Comparison of ENCODE assay signal across 16 cellular contexts in the genomic region with DNA sequence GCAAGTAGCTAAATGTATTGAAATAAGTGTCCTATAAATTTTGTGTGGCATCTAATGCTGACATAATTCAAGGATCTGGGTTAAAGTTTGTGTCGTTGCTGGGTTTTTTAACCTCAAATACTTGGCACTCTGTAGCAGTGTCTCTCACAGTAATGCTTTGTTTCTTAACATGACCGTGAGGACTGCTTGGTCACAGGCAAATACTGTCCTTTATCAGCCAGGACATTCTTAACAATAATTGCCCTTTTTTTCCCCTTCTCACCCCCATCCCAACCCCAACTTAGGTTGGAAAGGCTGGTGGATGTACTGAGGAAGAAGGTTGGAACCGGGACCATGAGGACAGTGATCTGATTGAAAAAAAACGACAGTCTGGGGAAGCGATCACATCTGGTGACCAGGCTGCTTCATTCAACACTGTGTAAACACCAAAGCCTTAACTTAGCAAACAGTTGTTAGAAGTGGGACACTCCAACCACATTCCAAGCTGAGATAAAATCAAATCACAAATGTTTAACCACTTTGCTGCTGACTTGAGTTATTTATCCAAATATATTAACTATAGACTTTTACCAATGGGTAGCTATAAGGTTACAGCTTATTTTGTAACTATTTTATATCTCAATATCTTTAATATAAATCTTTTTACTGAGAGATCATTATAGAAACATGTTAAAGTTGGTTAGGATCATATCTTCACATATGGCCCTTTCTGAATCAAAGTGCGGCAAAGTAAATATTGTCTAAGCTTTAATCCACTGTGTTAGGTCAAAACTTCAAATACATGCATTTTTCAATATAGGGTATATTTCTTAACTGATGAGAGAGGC. TPM values are rescaled to one million over a fixed set of nuclear protein-coding genes. Genes with fewer than 3 reads are reported as not detected.
DNase-seq lines count a peak whose midpoint lies in the region; ATAC-seq, FAIRE-seq and TF ChIP-seq lines count a peak whose summit lies in the region.
"Had no signal": no experiment of that assay in that cellular context is flagged by ENCODE, and none has a peak within 500 bp of the region (broad histone marks: within the 10 kb centered on the region; RNA-seq: fewer than 3 reads in every experiment).

No MANE protein-coding gene starts in this region.

- no peaks in the 10 kb centered on the region for H3K36me3 Mint-ChIP-seq in endodermal cell (ENCODE audit: low read depth)

- H3K4me3 Mint-ChIP-seq in endodermal cell = peak overlapping the region; percentile 40

- WGBS in endodermal cell (ENCODE audit: insufficient coverage in 1 of 2, insufficient read length in 1 of 2), 2 experiments = 76 to 94% methylated on average over 3 to 6 of the region's 6 CpGs
- 44 to 54% (median 53%) methylated on average over 6 of the region's 6 CpGs for WGBS in small intestine, 3 donors

- H3K4me1 ChIP-seq in endodermal cell (ENCODE audit: control insufficient read depth, insufficient read depth, low read length) = peaks cover 5% of the 10 kb centered on the region
- H3K4me1 ChIP-seq in osteoblast (ENCODE audit: insufficient read depth, low read length) = peaks cover 6% of the 10 kb centered on the region
- no peaks in the 10 kb centered on the region for H3K4me1 ChIP-seq in small intestine (ENCODE audit: control insufficient read depth in 2 of 2, insufficient read depth in 1 of 2, low read depth in 1 of 2, low read length in 1 of 2)

- no peak for ATAC-seq in GM18867 (IDR thresholded peaks at IDR 0.05; ENCODE audit: unreplicated experiment)
- ATAC-seq: activated CD4-positive, CD25-positive, alpha-beta regulatory T cell treated with anti-CD3 and anti-CD28 coated beads, Interleukin-2, amount 50 U/mL, for 24 hours had no signal

- H4K20me1 ChIP-seq in osteoblast (ENCODE audit: insufficient read depth, low read length) = no peaks in the 10 kb centered on the region

- H3K27me3 ChIP-seq in endodermal cell (ENCODE audit: control insufficient read depth, insufficient read depth, low read length, poor library complexity, severe bottlenecking) (no peaks in the 10 kb centered on the region), osteoblast (ENCODE audit: insufficient read depth, low read length) (no peaks in the 10 kb centered on the region), small intestine (ENCODE audit: control insufficient read depth in 2 of 2, insufficient read depth in 2 of 2, low read length in 2 of 2) (no peaks in the 10 kb centered on the region)
- H3K27me3 ChIP-seq: stomach had no signal

- FAIRE-seq in small intestine (lab: Jason Lieb, UNC) = no peak
- FAIRE-seq: G401.6 had no signal

- H3K36me3 ChIP-seq in endodermal cell (ENCODE audit: control insufficient read depth, insufficient read depth, low read length) = no peaks in the 10 kb centered on the region
- H3K36me3 ChIP-seq in osteoblast (ENCODE audit: insufficient read depth, low read length) = no peaks in the 10 kb centered on the region
- H3K36me3 ChIP-seq in small intestine (ENCODE audit: control insufficient read depth in 2 of 2, insufficient read depth in 2 of 2, low read length in 2 of 2) = no peaks in the 10 kb centered on the region
- H3K36me3 ChIP-seq: stomach had no signal

- no peak overlapping the region for H3K27ac ChIP-seq in endodermal cell (ENCODE audit: low read depth, low read length)
- H3K27ac ChIP-seq in osteoblast (ENCODE audit: low read depth, low read length) = no peak overlapping the region
- no peak overlapping the region for H3K27ac ChIP-seq in small intestine (ENCODE audit: low read depth in 1 of 2, low read length in 1 of 2)
- H3K27ac ChIP-seq: coronary artery had no signal

- peak overlapping the region; percentile 96 for H3K27ac Mint-ChIP-seq in endodermal cell

- H3K27me3 Mint-ChIP-seq in endodermal cell (ENCODE audit: insufficient read depth) = no peaks in the 10 kb centered on the region

- peak overlapping the region; percentile 50 for H3K9ac ChIP-seq in endodermal cell (ENCODE audit: extremely low read depth, low read length, poor library complexity, severe bottlenecking)

- peak overlapping the region; percentile 34 for H3K4me2 ChIP-seq in osteoblast (ENCODE audit: insufficient read depth, low read length)

- TF ChIP-seq CTCF in endodermal cell (conservative IDR thresholded peaks at IDR 0.05) (no peak), osteoblast (IDR thresholded peaks at IDR 0.05; ENCODE audit: extremely low read depth, low read depth, low read length) (no peak)

- peaks cover 5% of the 10 kb centered on the region for H3K4me1 Mint-ChIP-seq in endodermal cell

- DNase-seq in EL = peak; percentile 43
- peak; percentile 68 for DNase-seq in NCI-H146 (lab: John Stamatoyannopoulos, UW)
- DNase-seq in endodermal cell = peak; percentile 46
- no peak for DNase-seq in osteoblast (ENCODE audit: insufficient read length, low spot score, missing footprints)
- no peak for DNase-seq in small intestine
- no peak for DNase-seq in NCI-H1436 treated with DMSO at 0.1 percent for 48 hours (lab: John Stamatoyannopoulos, UW)
- DNase-seq in stimulated activated CD4-positive, alpha-beta T cell treated with anti-CD3 and anti-CD28 coated beads, Interleukin-12 subunit alpha, Interleukin-12 subunit beta, amount 100 ng/mL, for 4 hours = no peak
- DNase-seq: activated gamma-delta T cell; GOT3; Right ventricle myocardium superior; stimulated activated CD4-positive, alpha-beta T cell treated with anti-CD3 and anti-CD28 coated beads, Interleukin-15, amount 100 ng/mL, for 24 hours; stomach had no signal

- peaks cover under 1% of the 10 kb centered on the region for H3K9me3 Mint-ChIP-seq in endodermal cell

- no peaks in the 10 kb centered on the region for H3K79me2 ChIP-seq in osteoblast (ENCODE audit: insufficient read depth, low read length)

- H2AFZ ChIP-seq in osteoblast (ENCODE audit: low read length) = peak overlapping the region; percentile 40

- H3K9me3 ChIP-seq in endodermal cell (ENCODE audit: control insufficient read depth, low read length) = no peaks in the 10 kb centered on the region
- no peaks in the 10 kb centered on the region for H3K9me3 ChIP-seq in osteoblast (ENCODE audit: low read depth, low read length)
- H3K9me3 ChIP-seq in small intestine (ENCODE audit: control insufficient read depth, low read depth) = no peaks in the 10 kb centered on the region
- H3K9me3 ChIP-seq: stomach had no signal

- H3K4me3 ChIP-seq in endodermal cell (ENCODE audit: low read length) (peak overlapping the region; percentile 42), osteoblast (ENCODE audit: insufficient read depth, low read length) (peak overlapping the region; percentile 38), small intestine (ENCODE audit: low read depth in 1 of 2, low read length in 2 of 2) (no peak overlapping the region)
- H3K4me3 ChIP-seq: coronary artery, stomach had no signal

RNA-seq across cellular contexts. Expression of a gene that starts 48.2 kb away (rescaled TPM):
- total RNA-seq in endodermal cell (10 to 100 TPM; 41.2 to 51.4 TPM), osteoblast (0.36 TPM in 1 of 2 replicates, not detected in the other)
- 4.0 TPM for polyA plus RNA-seq in endodermal cell (2013, experiment 1 of 2)
- 3.4 TPM for polyA plus RNA-seq in endodermal cell (2013, experiment 2 of 2)
- 10 to 100 TPM in 2 of 3 donors, 1 to 10 TPM in 1; 8.4 to 11.9 (median 10.9) TPM for polyA plus RNA-seq in small intestine
- total RNA-seq: Right ventricle myocardium superior had no signal

RNA-seq across cellular contexts. Expression of a gene that starts 48.6 kb away (rescaled TPM):
- total RNA-seq in endodermal cell (10 to 100 TPM in 1 of 2 donors, 1 to 10 TPM in 1; 8.1 to 11.0 TPM), osteoblast (under 0.01 TPM in 2 replicates)
- 0.50 TPM for polyA plus RNA-seq in endodermal cell (2013, experiment 1 of 2)
- 0.54 TPM for polyA plus RNA-seq in endodermal cell (2013, experiment 2 of 2)
- under 1 TPM; 0.22 to 0.54 (median 0.54) TPM for polyA plus RNA-seq in small intestine
- total RNA-seq: Right ventricle myocardium superior had no signal

Comparison
In these comparisons a context has a peak if more than half of its experiments do, and no peak if none do; other contexts are left out.
1. DNase-seq: peak in EL (single experiment), NCI-H146 (single experiment) and endodermal cell (single experiment); none in osteoblast (single experiment), small intestine (single experiment), NCI-H1436 treated with DMSO at 0.1 percent for 48 hours (single experiment) and stimulated activated CD4-positive, alpha-beta T cell treated with anti-CD3 and anti-CD28 coated beads, Interleukin-12 subunit alpha, Interleukin-12 subunit beta, amount 100 ng/mL, for 4 hours (single experiment).
2. H3K4me3 ChIP-seq: peak in endodermal cell (single experiment) and osteoblast (single experiment); none in small intestine (0 of 2).
3. RNA of a gene that starts 48.2 kb away (total RNA-seq): 41.2 to 51.4 TPM in endodermal cell; 0.36 TPM in osteoblast; every median in the first group is over 10 times any median in the second.